Comparison of ENCODE assay signal across 1 cellular context in genomic region chrX:20397587-20397986, GRCh38.
TF ChIP-seq lines count a peak whose summit lies in the region.

No MANE protein-coding gene starts in this region.

TF ChIP-seq in GM23338, 12 proteins besides CTCF, POLR2A, EP300 and RAD21 (continued from another document):
- TF ChIP-seq ZNF462 (CRISPR knock-in tag; IDR thresholded peaks at IDR 0.05) = no peak
- TF ChIP-seq, protein P1, sequence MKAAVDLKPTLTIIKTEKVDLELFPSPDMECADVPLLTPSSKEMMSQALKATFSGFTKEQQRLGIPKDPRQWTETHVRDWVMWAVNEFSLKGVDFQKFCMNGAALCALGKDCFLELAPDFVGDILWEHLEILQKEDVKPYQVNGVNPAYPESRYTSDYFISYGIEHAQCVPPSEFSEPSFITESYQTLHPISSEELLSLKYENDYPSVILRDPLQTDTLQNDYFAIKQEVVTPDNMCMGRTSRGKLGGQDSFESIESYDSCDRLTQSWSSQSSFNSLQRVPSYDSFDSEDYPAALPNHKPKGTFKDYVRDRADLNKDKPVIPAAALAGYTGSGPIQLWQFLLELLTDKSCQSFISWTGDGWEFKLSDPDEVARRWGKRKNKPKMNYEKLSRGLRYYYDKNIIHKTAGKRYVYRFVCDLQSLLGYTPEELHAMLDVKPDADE (IDR thresholded peaks at IDR 0.05) = no peak
- no peak for TF ChIP-seq EZH2 (IDR thresholded peaks at IDR 0.05; ENCODE audit: low read depth, unreplicated experiment)
- TF ChIP-seq ZNF331 (CRISPR knock-in tag; IDR thresholded peaks at IDR 0.05; ENCODE audit: low read depth) = no peak
